ENCODE assay signal across 1 cellular context in genomic region chr6:117483004-117483644, GRCh38.
TF ChIP-seq lines count a peak whose summit lies in the region.

No MANE protein-coding gene starts in this region.

TF ChIP-seq in K562, 482 proteins besides CTCF, POLR2A, EP300 and RAD21 (continued from another document and continues in another):
- TF ChIP-seq ZFP30 (CRISPR knock-in tag; IDR thresholded peaks at IDR 0.05; ENCODE audit: borderline replicate concordance) (no peak), HDAC8 (tag; IDR thresholded peaks at IDR 0.05) (no peak), STAG1 (CRISPR knock-in tag; IDR thresholded peaks at IDR 0.05; ENCODE audit: borderline replicate concordance) (no peak), CAMTA2 (CRISPR knock-in tag; conservative IDR thresholded peaks at IDR 0.05) (no peak), SREBF2 (CRISPR knock-in tag; IDR thresholded peaks at IDR 0.05) (0 out of 2 replicates have a peak, but pooled peaks have one; percentile 40), SRSF7 (optimal IDR thresholded peaks at IDR 0.05; ENCODE audit: low read depth, low read length) (no peak), ZNF766 (CRISPR knock-in tag; conservative IDR thresholded peaks at IDR 0.05) (no peak), NKRF (IDR thresholded peaks at IDR 0.05; ENCODE audit: borderline replicate concordance) (peak; percentile 63; the same call in 1 of the 2 replicates), ZBTB8A (IDR thresholded peaks at IDR 0.05; ENCODE audit: partially characterized antibody) (no peak), SUPT5H (IDR thresholded peaks at IDR 0.05) (peak; percentile 42), ZNF133 (CRISPR knock-in tag; IDR thresholded peaks at IDR 0.05) (no peak), CC2D1A (IDR thresholded peaks at IDR 0.05) (no peak), RERE (CRISPR knock-in tag; IDR thresholded peaks at IDR 0.05; ENCODE audit: borderline replicate concordance) (no peak), KDM2B (CRISPR knock-in tag; IDR thresholded peaks at IDR 0.05) (0 out of 2 replicates have a peak, but pooled peaks have one; percentile 26), ZNF511 (CRISPR knock-in tag; IDR thresholded peaks at IDR 0.05) (0 out of 2 replicates have a peak, but pooled peaks have one; percentile 50), KDM5B (IDR thresholded peaks at IDR 0.05; ENCODE audit: insufficient replicate concordance, low read depth, low read length) (peak; percentile 69), SAFB (IDR thresholded peaks at IDR 0.05; ENCODE audit: borderline replicate concordance, low read depth, low read length) (no peak), NR2C2 (CRISPR knock-in tag; IDR thresholded peaks at IDR 0.05) (0 out of 2 replicates have a peak, but pooled peaks have one; percentile 42), NR2C2 (tag; IDR thresholded peaks at IDR 0.05) (no peak), MLLT1 (IDR thresholded peaks at IDR 0.05) (peak in 1 of 2 experiments; percentile 67; a peak in 2 of 4 replicates), TAF7 (tag; IDR thresholded peaks at IDR 0.05) (no peak), SMAD4 (CRISPR knock-in tag; conservative IDR thresholded peaks at IDR 0.05) (no peak), RBBP5 (IDR thresholded peaks at IDR 0.05; ENCODE audit: borderline replicate concordance, insufficient read depth, low read length, poor library complexity, severe bottlenecking) (peak; percentile 85), PRMT5 (CRISPR knock-in tag; IDR thresholded peaks at IDR 0.05) (no peak), NFRKB (IDR thresholded peaks at IDR 0.05; ENCODE audit: low read depth) (0 out of 2 replicates have a peak, but pooled peaks have one; percentile 52), HINFP (tag; conservative IDR thresholded peaks at IDR 0.05; ENCODE audit: low read depth) (no peak), RBFOX2 (IDR thresholded peaks at IDR 0.05; ENCODE audit: low read depth, low read length) (peak; percentile 71), CREB3L1 (IDR thresholded peaks at IDR 0.05; ENCODE audit: borderline replicate concordance, low read depth) (peak; percentile 23; the same call in 1 of the 2 replicates), POLR2G (IDR thresholded peaks at IDR 0.05; ENCODE audit: low read depth, low read length) (peak; percentile 51), MAZ (CRISPR knock-in tag; conservative IDR thresholded peaks at IDR 0.05 in 1 of 2, IDR thresholded peaks at IDR 0.05 in 1 of 2) (0 out of 4 replicates have a peak, but pooled peaks of 1 of the 2 experiments have one; percentile 41), SPI1 (IDR thresholded peaks at IDR 0.05; ENCODE audit: borderline replicate concordance, low read depth, low read length) (peak; percentile 37; the same call in 1 of the 2 replicates), MYC (IDR thresholded peaks at IDR 0.05; ENCODE audit: low read depth, low read length) (peak; percentile 75; the same call in 1 of the 2 replicates), MYC (CRISPR knock-in tag; IDR thresholded peaks at IDR 0.05; ENCODE audit: borderline replicate concordance, low read depth) (no peak), ELF1 (tag; IDR thresholded peaks at IDR 0.05) (peak; percentile 41; the same call in 1 of the 2 replicates), FOXK2 (conservative IDR thresholded peaks at IDR 0.05 in 1 of 2, IDR thresholded peaks at IDR 0.05 in 1 of 2; ENCODE audit: low read depth in 2 of 2) (no peak), GATAD2A (IDR thresholded peaks at IDR 0.05) (no peak), GABPB1 (CRISPR knock-in tag; IDR thresholded peaks at IDR 0.05) (peak; percentile 41; the same call in 1 of the 2 replicates), YY1 (IDR thresholded peaks at IDR 0.05; ENCODE audit: borderline replicate concordance in 1 of 3, control insufficient read depth in 1 of 3, extremely low read depth in 1 of 3, insufficient read depth in 3 of 3, insufficient read length in 1 of 3, insufficient replicate concordance in 2 of 3, low read depth in 1 of 3, low read length in 2 of 3) (peak in 1 of 3 experiments; percentile 71), L3MBTL2 (IDR thresholded peaks at IDR 0.05) (peak; percentile 83), HDAC1 (IDR thresholded peaks at IDR 0.05) (peak in 1 of 2 experiments; percentile 72; a peak in 2 of 4 replicates), HMGN3 (IDR thresholded peaks at IDR 0.05; ENCODE audit: borderline replicate concordance, extremely low read depth, insufficient read length, low read depth, low read length) (peak; percentile 19), ZNF175 (CRISPR knock-in tag; IDR thresholded peaks at IDR 0.05; ENCODE audit: low read depth) (peak; percentile 53; the same call in 1 of the 2 replicates), CXXC5 (CRISPR knock-in tag; IDR thresholded peaks at IDR 0.05) (peak; percentile 62), ZBTB17 (CRISPR knock-in tag; IDR thresholded peaks at IDR 0.05) (peak; percentile 75), CBFA2T3 (IDR thresholded peaks at IDR 0.05) (no peak), E2F4 (CRISPR knock-in tag; IDR thresholded peaks at IDR 0.05; ENCODE audit: low read depth) (peak; percentile 82; the same call in 1 of the 2 replicates), NR1H2 (CRISPR knock-in tag; IDR thresholded peaks at IDR 0.05) (0 out of 2 replicates have a peak, but pooled peaks have one; percentile 68), ARHGAP35 (IDR thresholded peaks at IDR 0.05; ENCODE audit: partially characterized antibody) (no peak), SAP30 (IDR thresholded peaks at IDR 0.05; ENCODE audit: borderline replicate concordance, insufficient read depth, low read depth, low read length, poor library complexity, severe bottlenecking) (peak; percentile 62), ZNF431 (CRISPR knock-in tag; IDR thresholded peaks at IDR 0.05) (peak; percentile 56; the same call in 1 of the 2 replicates), E2F6 (IDR thresholded peaks at IDR 0.05; ENCODE audit: borderline replicate concordance in 1 of 2, extremely low read depth in 1 of 2, insufficient read depth in 1 of 2, insufficient read length in 1 of 2, low read depth in 1 of 2, low read length in 1 of 2, poor library complexity in 1 of 2, severe bottlenecking in 1 of 2) (peak; percentile 78 to 85)
